Comparison of ENCODE assay signal across 8 cellular contexts in the genomic region with DNA sequence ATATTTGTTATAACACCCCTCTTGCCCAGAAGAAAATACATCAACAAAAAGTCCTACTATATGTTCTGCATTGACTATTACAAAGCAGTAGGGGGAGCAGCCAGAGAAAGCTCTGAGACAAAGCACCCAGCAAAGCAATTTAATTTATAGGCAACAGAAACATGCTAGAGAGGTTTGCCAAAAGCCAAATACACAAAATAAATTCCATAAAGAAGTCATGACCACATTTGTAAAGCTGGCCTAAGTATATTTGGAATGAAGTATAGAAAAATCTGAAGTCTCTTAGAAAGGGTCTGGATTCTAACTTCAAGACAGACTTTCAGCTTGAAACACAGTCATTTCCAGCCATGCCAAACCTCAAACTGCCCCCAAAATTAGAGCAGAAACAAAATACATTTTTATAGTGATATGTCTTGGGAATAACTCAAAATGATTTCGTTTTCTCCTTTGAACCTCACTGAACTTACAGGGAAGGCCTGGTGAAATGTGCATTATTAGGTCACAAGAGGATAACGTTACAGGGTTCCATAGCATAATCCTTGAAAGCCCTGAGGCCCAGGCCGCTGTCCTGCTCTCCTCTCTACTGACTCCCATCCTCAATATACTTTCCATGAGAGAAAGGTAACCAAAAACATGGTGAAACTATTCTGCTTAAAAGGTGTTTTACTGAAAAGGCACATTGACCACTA.
DNase-seq lines count a peak whose midpoint lies in the region; ATAC-seq and TF ChIP-seq lines count a peak whose summit lies in the region.

No MANE protein-coding gene starts in this region.

- peak; percentile 23 for ATAC-seq in T-helper 17 cell

- peak overlapping the region; percentile 96 for H3K4me3 Mint-ChIP-seq in T-helper 17 cell

- no peaks in the 10 kb centered on the region for H3K27me3 Mint-ChIP-seq in T-helper 17 cell

- H3K36me3 Mint-ChIP-seq in T-helper 17 cell (ENCODE audit: low read depth), result peaks cover 7% of the 10 kb centered on the region

- H3K4me3 ChIP-seq in HL-60 (replicated peaks; ENCODE audit: insufficient read depth, low read length) (no peak overlapping the region), fibroblast of mammary gland (ENCODE audit: control insufficient read depth, low read depth, low read length) (no peak overlapping the region), skeletal muscle cell (ENCODE audit: low read depth, low read length) (peak overlapping the region; percentile 5)

- H3K27ac ChIP-seq in HL-60 (replicated peaks), result no peak overlapping the region

- H3K4me1 Mint-ChIP-seq in T-helper 17 cell, result peaks cover 40% of the 10 kb centered on the region

- H3K27me3 ChIP-seq in HL-60 (ENCODE audit: insufficient read depth, poor library complexity, severe bottlenecking), result no peaks in the 10 kb centered on the region

- H3K27ac Mint-ChIP-seq in T-helper 17 cell, result peak overlapping the region; percentile 95

- peak; percentile 10 for TF ChIP-seq CTCF in HL-60 (IDR thresholded peaks at IDR 0.05; ENCODE audit: insufficient read depth, low read length)
- TF ChIP-seq CTCF in fibroblast of mammary gland (conservative IDR thresholded peaks at IDR 0.05; ENCODE audit: control insufficient read depth, insufficient read depth, low read depth, low read length), result peak; percentile 75

- no peaks in the 10 kb centered on the region for H3K9me3 ChIP-seq in T-helper 17 cell (ENCODE audit: control insufficient read depth, low read length, poor library complexity, severe bottlenecking)

- DNase-seq in Ammon's horn (ENCODE audit: low spot score) (peak; percentile 7), GF-D8 (lab: John Stamatoyannopoulos, UW) (peak; percentile 10), HL-60 (ENCODE audit: low read depth in 1 of 2, low spot score in 1 of 2) (peak in 1 of 2 experiments; percentile 5), T-helper 17 cell (no peak), fibroblast of mammary gland (ENCODE audit: low read depth) (peak; percentile 78), skeletal muscle cell (ENCODE audit: low read depth) (peak; percentile 60), NCI-H1930 (lab: John Stamatoyannopoulos, UW) (no peak), NCI-H128 (lab: John Stamatoyannopoulos, UW; ENCODE audit: unreplicated experiment) (no peak)

Comparison
In these comparisons a context has a peak if more than half of its experiments do, and no peak if none do; other contexts are left out.
1. DNase-seq: peak in Ammon's horn (single experiment), GF-D8 (single experiment), fibroblast of mammary gland (single experiment) and skeletal muscle cell (single experiment); none in T-helper 17 cell (0 of 3), NCI-H1930 (0 of 2) and NCI-H128 (single experiment).